ENCODE assay signal across 18 cellular contexts in genomic region chr9:100652850-100653249, GRCh38.
"Had no signal": no experiment of that assay in that cellular context is flagged by ENCODE, and none has a peak within 500 bp of the region (broad histone marks: within the 10 kb centered on the region; RNA-seq: fewer than 3 reads in every experiment).

No MANE protein-coding gene starts in this region.

- H3K4me1 ChIP-seq: prostate gland, spleen, upper lobe of left lung had no signal

- ATAC-seq: activated CD4-positive, alpha-beta T cell treated with anti-CD3 and anti-CD28 coated beads for 36 hours; left cardiac atrium; natural killer cell; sciatic nerve; stimulated activated naive B cell treated with anti-CD40 and anti-IgM and Interleukin-4, amounts not matched to agents 10 μg/mL and 1 μg/mL and 100 μg/mL, for 72 hours had no signal

- H3K4me3 Mint-ChIP-seq: activated CD4-positive, alpha-beta memory T cell treated with anti-CD3 and anti-CD28 coated beads, Interleukin-2, amount 10 ng/mL, durations not matched to agents 7 days and 5 days; activated CD4-positive, alpha-beta T cell treated with anti-CD3 and anti-CD28 coated beads for 36 hours; activated naive CD8-positive, alpha-beta T cell; immature natural killer cell; natural killer cell; stimulated activated naive B cell treated with anti-CD40 and anti-IgM and Interleukin-4, amounts not matched to agents 10 μg/mL and 1 μg/mL and 100 μg/mL, for 72 hours had no signal

- DNase-seq: activated CD4-positive, alpha-beta memory T cell treated with anti-CD3 and anti-CD28 coated beads, Interleukin-2, amount 10 ng/mL, durations not matched to agents 7 days and 5 days; activated CD4-positive, alpha-beta T cell treated with anti-CD3 and anti-CD28 coated beads for 36 hours; activated gamma-delta T cell; activated T-cell treated with anti-CD3 and anti-CD28 coated beads, Interleukin-2, amount 50 U/mL, for 48 hours; dorsolateral prefrontal cortex; immature natural killer cell; left cardiac atrium; natural killer cell; occipital lobe; spleen; stimulated activated CD4-positive, alpha-beta T cell treated with anti-CD3 and anti-CD28 coated beads, Interleukin-1b, Interleukin-23, amount 100 ng/mL, for 48 hours; stimulated activated naive B cell treated with anti-CD40 and anti-IgM and Interleukin-4, amounts not matched to agents 10 μg/mL and 1 μg/mL and 100 μg/mL, for 72 hours; substantia nigra; T-helper 9 cell; upper lobe of left lung had no signal

- H3K27me3 ChIP-seq: dorsolateral prefrontal cortex, upper lobe of left lung had no signal

- H3K36me3 Mint-ChIP-seq: activated naive CD8-positive, alpha-beta T cell; immature natural killer cell; natural killer cell had no signal

- H3K27ac Mint-ChIP-seq: activated CD4-positive, alpha-beta memory T cell treated with anti-CD3 and anti-CD28 coated beads, Interleukin-2, amount 10 ng/mL, durations not matched to agents 7 days and 5 days; activated CD4-positive, alpha-beta T cell treated with anti-CD3 and anti-CD28 coated beads for 36 hours; activated naive CD8-positive, alpha-beta T cell; immature natural killer cell; natural killer cell; stimulated activated naive B cell treated with anti-CD40 and anti-IgM and Interleukin-4, amounts not matched to agents 10 μg/mL and 1 μg/mL and 100 μg/mL, for 72 hours had no signal

- H3K27ac ChIP-seq: dorsolateral prefrontal cortex, prostate gland, spleen, upper lobe of left lung had no signal

- H3K4me1 Mint-ChIP-seq: activated CD4-positive, alpha-beta memory T cell treated with anti-CD3 and anti-CD28 coated beads, Interleukin-2, amount 10 ng/mL, durations not matched to agents 7 days and 5 days; activated CD4-positive, alpha-beta T cell treated with anti-CD3 and anti-CD28 coated beads for 36 hours; immature natural killer cell; natural killer cell; stimulated activated naive B cell treated with anti-CD40 and anti-IgM and Interleukin-4, amounts not matched to agents 10 μg/mL and 1 μg/mL and 100 μg/mL, for 72 hours had no signal

- H3K27me3 Mint-ChIP-seq: activated CD4-positive, alpha-beta memory T cell treated with anti-CD3 and anti-CD28 coated beads, Interleukin-2, amount 10 ng/mL, durations not matched to agents 7 days and 5 days had no signal

- H3K9me3 ChIP-seq: prostate gland had no signal

- H3K36me3 ChIP-seq: prostate gland, spleen, upper lobe of left lung had no signal

- H3K4me3 ChIP-seq: dorsolateral prefrontal cortex, prostate gland, spleen, upper lobe of left lung had no signal
